In the genomic region with DNA sequence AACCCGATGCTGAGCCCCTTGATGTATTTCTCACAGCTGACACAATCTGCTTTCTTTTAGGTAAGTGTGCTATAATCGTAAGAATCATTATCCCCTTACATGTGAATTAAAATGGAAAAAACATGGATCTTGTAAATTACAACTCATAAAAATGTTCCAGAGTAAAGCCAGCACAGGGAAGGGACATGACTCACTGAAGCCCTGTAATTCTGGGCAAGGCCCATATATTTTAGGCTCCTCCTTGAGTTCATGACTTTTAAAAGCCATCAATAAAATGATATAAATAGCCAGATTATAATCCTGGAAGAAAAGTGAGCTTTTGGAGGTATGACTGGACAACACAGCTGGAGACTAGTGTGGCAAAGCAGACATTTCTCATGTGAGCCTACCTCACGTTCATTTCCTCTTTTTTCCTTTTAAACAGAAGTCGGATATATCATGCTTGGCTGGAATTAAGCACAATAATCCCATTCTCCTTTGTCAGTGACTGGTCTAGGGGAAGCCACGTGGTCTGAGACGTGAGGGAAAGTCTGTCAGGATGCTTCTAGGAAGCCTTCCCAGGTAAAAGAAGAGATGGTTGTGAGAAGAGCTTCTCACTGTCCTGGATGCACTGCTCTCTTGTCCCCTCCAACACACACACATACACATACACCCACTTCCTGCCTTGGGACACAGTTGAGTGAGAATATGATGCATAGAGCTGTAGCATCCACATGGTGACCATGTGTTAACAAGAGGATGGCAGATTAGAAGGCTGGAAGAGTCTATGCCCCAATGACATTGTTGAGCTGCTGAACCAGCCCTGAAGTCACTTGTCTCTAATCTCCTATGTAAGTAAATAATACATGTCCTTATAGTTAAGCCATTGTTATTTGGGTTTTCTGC, we compare ENCODE assay signal across 14 cellular contexts.
DNase-seq lines count a peak whose midpoint lies in the region; ATAC-seq and TF ChIP-seq lines count a peak whose summit lies in the region.
"Had no signal": no experiment of that assay in that cellular context is flagged by ENCODE, and none has a peak within 500 bp of the region (broad histone marks: within the 10 kb centered on the region; RNA-seq: fewer than 3 reads in every experiment).

No MANE protein-coding gene starts in this region.

- no peaks in the 10 kb centered on the region for H3K9me2 ChIP-seq in GM23248 (ENCODE audit: insufficient read depth)

- no peak overlapping the region for H2AK5ac ChIP-seq in neuronal stem cell (ENCODE audit: low read depth, low read length)

- H3K4ac ChIP-seq in neuronal stem cell (ENCODE audit: low read length), result no peak overlapping the region

- DNase-seq in GM23248 (peak; percentile 86), amniotic epithelial cell (ENCODE audit: low read depth) (peak; percentile 48), right cardiac atrium (no peak), stomach (no peak), NCI-H524 (lab: John Stamatoyannopoulos, UW) (no peak), neural progenitor cell (ENCODE audit: low spot score) (no peak), neuronal stem cell (ENCODE audit: low spot score) (no peak)
- DNase-seq: activated T-cell treated with anti-CD3 and anti-CD28 coated beads, Interleukin-2, amount 50 U/mL, for 48 hours; CD8-positive, alpha-beta memory T cell; hippocampal formation; naive thymus-derived CD4-positive, alpha-beta T cell; NCI-H1105; PC-9 had no signal

- peaks cover 3% of the 10 kb centered on the region for H3K27me3 Mint-ChIP-seq in neural progenitor cell (ENCODE audit: insufficient read depth, low read depth)
- H3K27me3 Mint-ChIP-seq: CD8-positive, alpha-beta memory T cell; naive thymus-derived CD4-positive, alpha-beta T cell had no signal

- 16 to 21% methylated on average over 6 of the region's 6 CpGs for WGBS in GM23248 (ENCODE audit: low coverage in 1 of 2, low lambda C conversion rate in 2 of 2, missing lambda C conversion rate in 2 of 2), 2 experiments
- 52% methylated on average over 6 of the region's 6 CpGs for WGBS in right cardiac atrium
- WGBS in stomach, 5 donors, result 73 to 87% (median 82%) methylated on average over 6 of the region's 6 CpGs
- no CpG with 5 or more reads among the region's 6 CpGs for WGBS in neuronal stem cell (ENCODE audit: extremely low coverage in 2 of 2, insufficient read length in 2 of 2, insufficient replicate concordance in 1 of 2), 2 donors

- no peak overlapping the region for H2BK120ac ChIP-seq in neuronal stem cell (ENCODE audit: low read depth, low read length)

- H3K4me3 Mint-ChIP-seq in neural progenitor cell, result no peak overlapping the region
- H3K4me3 Mint-ChIP-seq: CD8-positive, alpha-beta memory T cell; naive thymus-derived CD4-positive, alpha-beta T cell had no signal

- ATAC-seq in right cardiac atrium (peak; percentile 84 to 87), GM19455 (IDR thresholded peaks at IDR 0.05; ENCODE audit: unreplicated experiment) (no peak)
- ATAC-seq: naive thymus-derived CD4-positive, alpha-beta T cell had no signal

- H3K4me1 ChIP-seq in GM23248 (ENCODE audit: insufficient read depth) (peaks cover 22% of the 10 kb centered on the region), right cardiac atrium (ENCODE audit: control insufficient read depth, insufficient read depth, low read length) (peaks cover 10% of the 10 kb centered on the region), stomach (peaks cover 0 to 18% (median 7%) of the 10 kb centered on the region in 4 donors), neural progenitor cell (peaks cover 6% of the 10 kb centered on the region), neuronal stem cell (ENCODE audit: control insufficient read depth in 2 of 2, insufficient read depth in 1 of 2, low read depth in 1 of 2, low read length in 2 of 2) (peaks cover 0 to 2% of the 10 kb centered on the region in 2 donors)

- H3K9me3 Mint-ChIP-seq in neural progenitor cell, result peaks cover 24% of the 10 kb centered on the region

- peak overlapping the region; percentile 9 for H2AFZ ChIP-seq in GM23248
- no peak overlapping the region for H2AFZ ChIP-seq in neural progenitor cell (replicated peaks)
- H2AFZ ChIP-seq in neuronal stem cell (ENCODE audit: low read length), result no peak overlapping the region
- H2AFZ ChIP-seq: PC-9 had no signal

- no peak overlapping the region for H4K91ac ChIP-seq in neuronal stem cell (ENCODE audit: low read depth, low read length, poor library complexity)

- peak overlapping the region; percentile 77 for H3K27ac ChIP-seq in GM23248
- peak overlapping the region; percentile 82 for H3K27ac ChIP-seq in right cardiac atrium (ENCODE audit: low read length)
- H3K27ac ChIP-seq in stomach, result peak overlapping the region in 3 of 5 donors; percentile 23 to 45 (median 30)
- no peak overlapping the region for H3K27ac ChIP-seq in neural progenitor cell
- H3K27ac ChIP-seq in neuronal stem cell (replicated peaks; ENCODE audit: low read length), result no peak overlapping the region
- H3K27ac ChIP-seq: PC-9 had no signal

- no peak overlapping the region for H3K27ac Mint-ChIP-seq in neural progenitor cell
- H3K27ac Mint-ChIP-seq: CD8-positive, alpha-beta memory T cell; naive thymus-derived CD4-positive, alpha-beta T cell had no signal

- no peak overlapping the region for H3K18ac ChIP-seq in neuronal stem cell (ENCODE audit: low read length)

- H3K4me1 Mint-ChIP-seq in neural progenitor cell, result peaks cover 11% of the 10 kb centered on the region
- H3K4me1 Mint-ChIP-seq: CD8-positive, alpha-beta memory T cell had no signal

- H2BK5ac ChIP-seq in neuronal stem cell (ENCODE audit: low read length), result no peak overlapping the region

- no peak overlapping the region for H2BK12ac ChIP-seq in neuronal stem cell (ENCODE audit: low read length)

- TF ChIP-seq CTCF in stomach (IDR thresholded peaks at IDR 0.05) (no peak), neural progenitor cell (IDR thresholded peaks at IDR 0.05) (no peak)

- intact Hi-C loops in right cardiac atrium (cut with DNase I), result no loop called here
- intact Hi-C loops in stomach (cut with DNase I; ENCODE audit: low total_unique reads), result no loop called here

- H3K9me3 ChIP-seq in GM23248 (ENCODE audit: low read depth), result no peaks in the 10 kb centered on the region
- H3K9me3 ChIP-seq in right cardiac atrium (ENCODE audit: control insufficient read depth, low read length), result no peaks in the 10 kb centered on the region
- H3K9me3 ChIP-seq in stomach, result no peaks in the 10 kb centered on the region
- no peaks in the 10 kb centered on the region for H3K9me3 ChIP-seq in neural progenitor cell (ENCODE audit: low read depth)
- no peaks in the 10 kb centered on the region for H3K9me3 ChIP-seq in neuronal stem cell (replicated peaks in 1 of 2; ENCODE audit: control insufficient read depth in 2 of 2, insufficient read depth in 1 of 2, low read depth in 1 of 2, low read length in 2 of 2)

- H3K36me3 Mint-ChIP-seq in neural progenitor cell, result peaks cover 18% of the 10 kb centered on the region

- H3K14ac ChIP-seq in neuronal stem cell (ENCODE audit: low read length), result no peak overlapping the region

- in situ Hi-C loops in GM23248 (cut with MboI), result no loop called here

- no peaks in the 10 kb centered on the region for H3K27me3 ChIP-seq in GM23248 (replicated peaks; ENCODE audit: insufficient read depth)
- H3K27me3 ChIP-seq in right cardiac atrium (ENCODE audit: control insufficient read depth, insufficient read depth), result no peaks in the 10 kb centered on the region
- H3K27me3 ChIP-seq in stomach, result no peaks in the 10 kb centered on the region
- H3K27me3 ChIP-seq in neural progenitor cell, result no peaks in the 10 kb centered on the region
- H3K27me3 ChIP-seq in neuronal stem cell (ENCODE audit: control insufficient read depth in 3 of 3, insufficient read depth in 3 of 3, low read depth in 1 of 3, low read length in 3 of 3), result no peaks in the 10 kb centered on the region

- H3K4me2 ChIP-seq in GM23248 (ENCODE audit: unreplicated experiment), result peak overlapping the region; percentile 39
- H3K4me2 ChIP-seq in neural progenitor cell, result no peak overlapping the region
- H3K4me2 ChIP-seq in neuronal stem cell (ENCODE audit: insufficient read depth, low read length, poor library complexity, severe bottlenecking), result no peak overlapping the region
- H3K4me2 ChIP-seq: PC-9 had no signal

- no peaks in the 10 kb centered on the region for H4K20me1 ChIP-seq in GM23248 (ENCODE audit: insufficient read depth)
- no peaks in the 10 kb centered on the region for H4K20me1 ChIP-seq in neural progenitor cell (ENCODE audit: low read depth)

- H3K23ac ChIP-seq in neuronal stem cell (ENCODE audit: low read depth, low read length, poor library complexity), result no peak overlapping the region

- peak overlapping the region; percentile 17; the same call in 1 of the 2 replicates for H3K4me3 ChIP-seq in GM23248
- no peak overlapping the region for H3K4me3 ChIP-seq in right cardiac atrium (ENCODE audit: low read length)
- H3K4me3 ChIP-seq in stomach, result no peak overlapping the region
- no peak overlapping the region for H3K4me3 ChIP-seq in neural progenitor cell
- H3K4me3 ChIP-seq in neuronal stem cell (ENCODE audit: low read length in 2 of 2), result no peak overlapping the region
- H3K4me3 ChIP-seq: PC-9 had no signal

- H3K9ac ChIP-seq in GM23248 (peak overlapping the region; percentile 50), neural progenitor cell (no peak overlapping the region), neuronal stem cell (ENCODE audit: low read depth, low read length, poor library complexity) (no peak overlapping the region)

- H3K79me2 ChIP-seq in GM23248 (ENCODE audit: insufficient read depth) (no peaks in the 10 kb centered on the region), neural progenitor cell (ENCODE audit: low read depth) (no peaks in the 10 kb centered on the region)

- no peaks in the 10 kb centered on the region for H3K79me1 ChIP-seq in neuronal stem cell (ENCODE audit: low read depth, low read length)

- no peak overlapping the region for H4K8ac ChIP-seq in neuronal stem cell (ENCODE audit: low read depth, low read length)

- no peak for TF ChIP-seq POLR2A in stomach (IDR thresholded peaks at IDR 0.05)

- H3K36me3 ChIP-seq in GM23248 (ENCODE audit: low read depth) (no peaks in the 10 kb centered on the region), stomach (no peaks in the 10 kb centered on the region), neural progenitor cell (no peaks in the 10 kb centered on the region), neuronal stem cell (replicated peaks in 1 of 2; ENCODE audit: control insufficient read depth in 2 of 2, insufficient read depth in 2 of 2, low read length in 2 of 2) (no peaks in the 10 kb centered on the region)

- peaks cover 25% of the 10 kb centered on the region for H3F3A ChIP-seq in GM23248 (ENCODE audit: insufficient read depth)
- no peaks in the 10 kb centered on the region for H3F3A ChIP-seq in neural progenitor cell (ENCODE audit: low read depth)

- TF ChIP-seq EP300 in stomach (IDR thresholded peaks at IDR 0.05), result no peak

- H2BK15ac ChIP-seq in neuronal stem cell (ENCODE audit: low read length), result no peak overlapping the region

Comparison
In these comparisons a context has a peak if more than half of its experiments do, and no peak if none do; other contexts are left out.
1. DNase-seq: peak in GM23248 (single experiment) and amniotic epithelial cell (single experiment); none in right cardiac atrium (0 of 3), stomach (single experiment), NCI-H524 (0 of 2), neural progenitor cell (single experiment) and neuronal stem cell (single experiment).
2. H3K27ac ChIP-seq: peak in GM23248 (single experiment), right cardiac atrium (single experiment) and stomach (3 of 5); none in neural progenitor cell (single experiment) and neuronal stem cell (single experiment).